Comparison of ENCODE assay signal across 11 cellular contexts in genomic region chr1:230682882-230683610, GRCh38.
DNase-seq lines count a peak whose midpoint lies in the region; ATAC-seq and TF ChIP-seq lines count a peak whose summit lies in the region.
"Had no signal": no experiment of that assay in that cellular context is flagged by ENCODE, and none has a peak within 500 bp of the region (broad histone marks: within the 10 kb centered on the region; RNA-seq: fewer than 3 reads in every experiment).

No MANE protein-coding gene starts in this region.

- no peak for TF ChIP-seq CTCF in RWPE2 (IDR thresholded peaks at IDR 0.05; ENCODE audit: poor library complexity, severe bottlenecking)

- peaks cover 63% of the 10 kb centered on the region for H3K36me3 ChIP-seq in RWPE2 (ENCODE audit: low read depth)

- no peak overlapping the region for H3K4me3 Mint-ChIP-seq in stimulated activated effector memory CD8-positive, alpha-beta T cell treated with anti-CD3 and anti-CD28 coated beads, Interleukin-12 subunit alpha, Interleukin-12 subunit beta, amount 100 ng/mL, for 72 hours

- no peaks in the 10 kb centered on the region for H3K9me3 Mint-ChIP-seq in stimulated activated effector memory CD8-positive, alpha-beta T cell treated with anti-CD3 and anti-CD28 coated beads, Interleukin-12 subunit alpha, Interleukin-12 subunit beta, amount 100 ng/mL, for 72 hours

- H3K27me3 ChIP-seq in RWPE2 (ENCODE audit: insufficient read depth, poor library complexity, severe bottlenecking): no peaks in the 10 kb centered on the region
- H3K27me3 ChIP-seq: body of pancreas, right lobe of liver had no signal

- H3K9me3 ChIP-seq in RWPE2 (ENCODE audit: severe bottlenecking): no peaks in the 10 kb centered on the region
- H3K9me3 ChIP-seq: body of pancreas, right lobe of liver had no signal

- no peak overlapping the region for H3K4me3 ChIP-seq in RWPE2 (ENCODE audit: severe bottlenecking)
- H3K4me3 ChIP-seq: body of pancreas, right lobe of liver had no signal

- peak overlapping the region; percentile 81 for H3K27ac Mint-ChIP-seq in stimulated activated effector memory CD8-positive, alpha-beta T cell treated with anti-CD3 and anti-CD28 coated beads, Interleukin-12 subunit alpha, Interleukin-12 subunit beta, amount 100 ng/mL, for 72 hours

- peak overlapping the region; percentile 25 for H3K27ac ChIP-seq in RWPE2 (ENCODE audit: poor library complexity, severe bottlenecking)
- peak overlapping the region; percentile 74 for H3K27ac ChIP-seq in epithelial cell of prostate

- DNase-seq in ELR (ENCODE audit: low read depth) (peak; percentile 73), RWPE2 (ENCODE audit: low spot score) (no peak), epithelial cell of prostate (ENCODE audit: low read depth, low spot score) (peak; percentile 45), SW 1271 (lab: John Stamatoyannopoulos, UW) (no peak)
- DNase-seq in stimulated activated effector memory CD8-positive, alpha-beta T cell treated with anti-CD3 and anti-CD28 coated beads, Interleukin-12 subunit alpha, Interleukin-12 subunit beta, amount 100 ng/mL, for 72 hours (ENCODE audit: low spot score in 2 of 2): no peak
- DNase-seq: DND-41, KBM-7, right lobe of liver had no signal

- H3K4me1 ChIP-seq in RWPE2 (ENCODE audit: insufficient read depth, poor library complexity, severe bottlenecking): peaks cover 32% of the 10 kb centered on the region

- H3K4me1 Mint-ChIP-seq in stimulated activated effector memory CD8-positive, alpha-beta T cell treated with anti-CD3 and anti-CD28 coated beads, Interleukin-12 subunit alpha, Interleukin-12 subunit beta, amount 100 ng/mL, for 72 hours: peaks cover 15% of the 10 kb centered on the region

- ATAC-seq in RWPE2 (ENCODE audit: low read depth) (no peak; the same call in 2 of the 3 replicates), GM18517 (IDR thresholded peaks at IDR 0.05; ENCODE audit: unreplicated experiment) (no peak), HG02970 (IDR thresholded peaks at IDR 0.05; ENCODE audit: low FRiP score, unreplicated experiment) (no peak)
- ATAC-seq in stimulated activated effector memory CD8-positive, alpha-beta T cell treated with anti-CD3 and anti-CD28 coated beads, Interleukin-12 subunit alpha, Interleukin-12 subunit beta, amount 100 ng/mL, for 72 hours: no peak
- ATAC-seq: body of pancreas had no signal

- peaks cover 91% of the 10 kb centered on the region for H3K36me3 Mint-ChIP-seq in stimulated activated effector memory CD8-positive, alpha-beta T cell treated with anti-CD3 and anti-CD28 coated beads, Interleukin-12 subunit alpha, Interleukin-12 subunit beta, amount 100 ng/mL, for 72 hours

Comparison
In these comparisons a context has a peak if more than half of its experiments do, and no peak if none do; other contexts are left out.
1. DNase-seq: peak in ELR (single experiment) and epithelial cell of prostate (single experiment); none in RWPE2 (single experiment), stimulated activated effector memory CD8-positive, alpha-beta T cell treated with anti-CD3 and anti-CD28 coated beads, Interleukin-12 subunit alpha, Interleukin-12 subunit beta, amount 100 ng/mL, for 72 hours (0 of 2) and SW 1271 (0 of 2).